10 cellular contexts compared by ENCODE assay signal in the genomic region with DNA sequence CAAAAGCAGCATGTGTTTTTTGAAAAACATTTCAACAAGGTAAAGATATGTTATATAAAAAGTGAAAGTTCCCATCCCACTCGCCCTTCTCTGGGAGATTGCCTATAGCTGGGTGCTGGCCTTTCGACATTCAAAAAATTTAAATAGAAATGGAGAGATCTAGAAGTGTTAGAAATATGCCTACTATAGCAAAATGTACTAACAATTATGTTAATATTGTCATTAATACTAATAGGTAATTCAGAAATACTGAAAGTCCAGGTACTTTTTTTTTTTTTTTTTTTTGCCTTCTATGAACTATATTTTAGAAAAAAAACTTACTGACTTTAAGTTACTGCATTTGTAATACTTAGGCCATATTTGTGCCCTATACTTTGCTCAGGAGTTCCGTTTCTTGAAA.
DNase-seq lines count a peak whose midpoint lies in the region; ATAC-seq, FAIRE-seq and TF ChIP-seq lines count a peak whose summit lies in the region.
"Had no signal": no experiment of that assay in that cellular context is flagged by ENCODE, and none has a peak within 500 bp of the region (broad histone marks: within the 10 kb centered on the region; RNA-seq: fewer than 3 reads in every experiment).

No MANE protein-coding gene starts in this region.

- H3K27me3 ChIP-seq in K562 (ENCODE audit: control insufficient read depth in 2 of 2, insufficient read depth in 2 of 2, low read length in 2 of 2) (no peaks in the 10 kb centered on the region), tibial artery (no peaks in the 10 kb centered on the region)

- peaks cover 61% of the 10 kb centered on the region for H3K4me1 Mint-ChIP-seq in activated T-cell treated with anti-CD3 and anti-CD28 coated beads, Interleukin-2, amount 50 U/mL, for 72 hours (ENCODE audit: low read depth)

- no peaks in the 10 kb centered on the region for H3K27me3 Mint-ChIP-seq in activated T-cell treated with anti-CD3 and anti-CD28 coated beads, Interleukin-2, amount 50 U/mL, for 72 hours (ENCODE audit: low read depth)

- no peak overlapping the region for H3K9ac ChIP-seq in K562 (ENCODE audit: insufficient read depth in 1 of 2, low read depth in 2 of 2, low read length in 2 of 2)

- no peak for ATAC-seq in activated T-cell treated with anti-CD3 and anti-CD28 coated beads, Interleukin-2, amount 50 U/mL, for 72 hours (replicated peaks in 1 of 2)
- ATAC-seq in K562 = no peak
- ATAC-seq in GM21825 (IDR thresholded peaks at IDR 0.05; ENCODE audit: unreplicated experiment) = no peak
- ATAC-seq: sciatic nerve had no signal

- H2AFZ ChIP-seq in K562 (ENCODE audit: low read depth, low read length) = no peak overlapping the region

- peaks cover 4 to 6% of the 10 kb centered on the region in 2 experiments; a peak in 4 of 5 replicates for H3K4me1 ChIP-seq in K562 (replicated peaks in 1 of 2; ENCODE audit: control insufficient read depth in 2 of 2, insufficient read depth in 2 of 2, low read length in 2 of 2)
- peaks cover 6% of the 10 kb centered on the region for H3K4me1 ChIP-seq in mesodermal cell (ENCODE audit: control insufficient read depth, insufficient read depth, low read length, poor library complexity, severe bottlenecking)
- H3K4me1 ChIP-seq in tibial artery = peaks cover 0 to 53% (median 33%) of the 10 kb centered on the region in 4 donors

- H3K4me3 ChIP-seq in K562 (no peak overlapping the region), mesodermal cell (ENCODE audit: extremely low read depth, insufficient read depth, low read length, poor library complexity, severe bottlenecking) (peak overlapping the region; percentile 92), tibial artery (peak overlapping the region; percentile 65 to 87)

- H3K9me3 Mint-ChIP-seq in activated T-cell treated with anti-CD3 and anti-CD28 coated beads, Interleukin-2, amount 50 U/mL, for 72 hours = no peaks in the 10 kb centered on the region

- H3K4me2 ChIP-seq in K562 (ENCODE audit: insufficient read depth, low read length) = no peak overlapping the region

- H3K27ac ChIP-seq in K562 (ENCODE audit: extremely low read depth, low read depth, low read length) (no peak overlapping the region), mesodermal cell (ENCODE audit: low read depth, low read length, severe bottlenecking) (no peak overlapping the region), tibial artery (peak overlapping the region in 1 of 2 donors; percentile 81)

- BruUV-seq in K562 (replicated peaks; lab: Mats Ljungman, UMichigan) = no TSS peak

- CTCF ChIA-PET in K562 (lab: Yijun Ruan, JAX; ENCODE audit: low intra/inter-chr PET ratio) = no interaction called here

- TF ChIP-seq POLR2A in K562 (conservative IDR thresholded peaks at IDR 0.05) = no peak

- H3K36me3 ChIP-seq in K562 (ENCODE audit: control insufficient read depth, insufficient read depth, low read length) (no peaks in the 10 kb centered on the region), mesodermal cell (ENCODE audit: control insufficient read depth, insufficient read depth, low read length) (no peaks in the 10 kb centered on the region), tibial artery (no peaks in the 10 kb centered on the region)

- H3K4me3 Mint-ChIP-seq in activated T-cell treated with anti-CD3 and anti-CD28 coated beads, Interleukin-2, amount 50 U/mL, for 72 hours = peak overlapping the region; percentile 86 to 94

- in situ Hi-C loops in K562 (cut with MboI) = no loop called here

- H3K9me3 ChIP-seq in K562 (replicated peaks; ENCODE audit: control insufficient read depth, insufficient read depth, low read depth, low read length) = no peaks in the 10 kb centered on the region
- no peaks in the 10 kb centered on the region for H3K9me3 ChIP-seq in mesodermal cell (ENCODE audit: control insufficient read depth, low read length)
- no peaks in the 10 kb centered on the region for H3K9me3 ChIP-seq in tibial artery

- no peak for TF ChIP-seq EP300 in K562 (IDR thresholded peaks at IDR 0.05; ENCODE audit: low read length)

- no peak for TF ChIP-seq CTCF in K562 (IDR thresholded peaks at IDR 0.05 in 2 of 3, conservative IDR thresholded peaks at IDR 0.05 in 1 of 3; ENCODE audit: insufficient read depth in 2 of 3, low read depth in 1 of 3, low read length in 3 of 3)
- no peak for TF ChIP-seq CTCF in tibial artery (IDR thresholded peaks at IDR 0.05)

- H3K36me3 Mint-ChIP-seq in activated T-cell treated with anti-CD3 and anti-CD28 coated beads, Interleukin-2, amount 50 U/mL, for 72 hours (ENCODE audit: insufficient read depth in 2 of 2) = peaks cover 2 to 6% of the 10 kb centered on the region in 2 donors

- peak overlapping the region; percentile 90 for H3K27ac Mint-ChIP-seq in activated T-cell treated with anti-CD3 and anti-CD28 coated beads, Interleukin-2, amount 50 U/mL, for 72 hours

- POLR2A ChIA-PET in K562 (lab: Yijun Ruan, JAX) = interaction anchor here (0.9 to 1.0 kb wide), 2 partner anchors 17 to 19 kb away, joined by 3 to 4 read pairs; no protein-coding TSS in a partner anchor

- 67% methylated on average over 3 of the region's 3 CpGs for WGBS in K562 (ENCODE audit: insufficient coverage, low coverage, missing lambda C conversion rate)
- no CpG with 5 or more reads among the region's 3 CpGs for WGBS in mesodermal cell (ENCODE audit: insufficient coverage in 2 of 2), 2 experiments

- no peaks in the 10 kb centered on the region for H3K9me1 ChIP-seq in K562 (ENCODE audit: control insufficient read depth, insufficient read depth, low read length)

- DNase-seq in activated T-cell treated with anti-CD3 and anti-CD28 coated beads, Interleukin-2, amount 50 U/mL, for 72 hours = no peak
- DNase-seq in activated T-cell treated with anti-CD3 and anti-CD28 coated beads, Interleukin-2, amount 50 U/mL, for 48 hours = no peak
- DNase-seq in K562 (ENCODE audit: extremely low read depth in 1 of 4, low spot score in 3 of 4) = no peak
- no peak for DNase-seq in tibial artery
- no peak for DNase-seq in NCI-H748 treated with DMSO at 0.1 percent for 48 hours (lab: John Stamatoyannopoulos, UW)
- no peak for DNase-seq in hypothalamus (lab: John Stamatoyannopoulos, UW)
- DNase-seq: NCI-H1105 treated with DMSO at 0.1 percent for 48 hours had no signal

- H3K79me2 ChIP-seq in K562 (ENCODE audit: control insufficient read depth, insufficient read depth, low read length) = peaks cover 10% of the 10 kb centered on the region; the same call in 1 of the 3 replicates

- intact Hi-C loops in K562 (cut with micrococcal nuclease) = no loop called here
- intact Hi-C loops in tibial artery (cut with DNase I; ENCODE audit: low total_unique reads) = loop anchor here (5.0 to 10.0 kb wide), 2 partner anchors 60 to 453 kb away; no protein-coding TSS in a partner anchor

- no peaks in the 10 kb centered on the region for H4K20me1 ChIP-seq in K562 (replicated peaks; ENCODE audit: control insufficient read depth, insufficient read depth, low read length)

- no peak for FAIRE-seq in K562 (lab: Jason Lieb, UNC)

- TF ChIP-seq RAD21 in K562 (CRISPR knock-in tag; conservative IDR thresholded peaks at IDR 0.05 in 1 of 2, IDR thresholded peaks at IDR 0.05 in 1 of 2) = no peak

TF ChIP-seq in K562, 482 proteins besides CTCF, POLR2A, EP300 and RAD21:
- TF ChIP-seq ZC3H8 (IDR thresholded peaks at IDR 0.05) = no peak
- peak; percentile 72 for TF ChIP-seq ZNF316 (IDR thresholded peaks at IDR 0.05)
- TF ChIP-seq TBP (optimal IDR thresholded peaks at IDR 0.05; ENCODE audit: low read depth, low read length) = no peak
- no peak for TF ChIP-seq STAT5A (IDR thresholded peaks at IDR 0.05; ENCODE audit: borderline replicate concordance, low read length)
- TF ChIP-seq C11orf30 (IDR thresholded peaks at IDR 0.05; ENCODE audit: low read depth) = 0 out of 2 replicates have a peak, but pooled peaks have one; percentile 37
- no peak for TF ChIP-seq ADNP (tag; IDR thresholded peaks at IDR 0.05)
